15 cellular contexts compared by ENCODE assay signal in genomic region chr2:149572102-149572953, GRCh38. TPM values are rescaled to one million over a fixed set of nuclear protein-coding genes. Genes with fewer than 3 reads are reported as not detected.
DNase-seq lines count a peak whose midpoint lies in the region; ATAC-seq and TF ChIP-seq lines count a peak whose summit lies in the region.
"Had no signal": no experiment of that assay in that cellular context is flagged by ENCODE, and none has a peak within 500 bp of the region (broad histone marks: within the 10 kb centered on the region; RNA-seq: fewer than 3 reads in every experiment).

No MANE protein-coding gene starts in this region.

- peaks cover 6% of the 10 kb centered on the region for H3K4me1 ChIP-seq in CD4-positive, alpha-beta memory T cell (ENCODE audit: insufficient read depth, low read length)
- peaks cover 8% of the 10 kb centered on the region for H3K4me1 ChIP-seq in prostate gland (replicated peaks)
- H3K4me1 ChIP-seq: BLaER1 treated with 17β-estradiol and CSF1 and Interleukin-3, amounts not matched to agents 10 nM and 100 nM had no signal

- no peak for TF ChIP-seq POLR2A in prostate gland (IDR thresholded peaks at IDR 0.05)

- DNase-seq in CD4-positive, alpha-beta memory T cell, result no peak
- DNase-seq in WTC11 (ENCODE audit: low spot score) (no peak), left ventricle myocardium superior (no peak), prostate gland (ENCODE audit: low spot score) (peak; percentile 50), 8988T (no peak)
- DNase-seq: activated CD4-positive, alpha-beta T cell treated with anti-CD3 and anti-CD28 coated beads for 4 hours; anterior cingulate cortex; DMS79 treated with DMSO at 0.1 percent for 48 hours; dorsolateral prefrontal cortex; Karpas-422; NCI-H524 treated with DMSO at 0.1 percent for 48 hours had no signal

- CTCF ChIA-PET in CD4-positive, alpha-beta memory T cell (lab: Charles Lee; ENCODE audit: partially characterized antibody), result interaction anchor here (0.6 to 2.2 kb wide), 5 partner anchors 8 to 1909 kb away, joined by 3 to 9 read pairs (median 4); no protein-coding TSS in a partner anchor
- CTCF ChIA-PET in WTC11 (lab: Charles Lee), result interaction anchor here (0.6 kb wide), 2 partner anchors 257 to 440 kb away, joined by 4 read pairs; no protein-coding TSS in a partner anchor

- H3K27me3 Mint-ChIP-seq in CD4-positive, alpha-beta memory T cell, result no peaks in the 10 kb centered on the region
- no peaks in the 10 kb centered on the region for H3K27me3 Mint-ChIP-seq in WTC11 (ENCODE audit: low read depth)

- intact Hi-C loops in CD4-positive, alpha-beta memory T cell (cut with micrococcal nuclease), result no loop called here
- intact Hi-C loops in left ventricle myocardium superior (cut with micrococcal nuclease), result no loop called here
- intact Hi-C loops in prostate gland (cut with DNase I), result loop anchor here (10.0 kb wide), 1 partner anchor 248 kb away; no protein-coding TSS in a partner anchor

- H3K27ac ChIP-seq in CD4-positive, alpha-beta memory T cell (ENCODE audit: low read depth, low read length), result no peak overlapping the region
- H3K27ac ChIP-seq in prostate gland, result peak overlapping the region; percentile 70 to 81
- H3K27ac ChIP-seq: BLaER1 treated with 17β-estradiol and CSF1 and Interleukin-3, amounts not matched to agents 10 nM and 100 nM; dorsolateral prefrontal cortex had no signal

- peaks cover 69% of the 10 kb centered on the region for H3K36me3 ChIP-seq in CD4-positive, alpha-beta memory T cell (ENCODE audit: insufficient read depth, low read length)
- H3K36me3 ChIP-seq in prostate gland, result no peaks in the 10 kb centered on the region

- no peak for TF ChIP-seq CTCF in WTC11 (IDR thresholded peaks at IDR 0.05)
- no peak for TF ChIP-seq CTCF in prostate gland (IDR thresholded peaks at IDR 0.05)

- H3K4me1 Mint-ChIP-seq in CD4-positive, alpha-beta memory T cell, result peaks cover 6 to 20% (median 9%) of the 10 kb centered on the region in 4 donors
- no peaks in the 10 kb centered on the region for H3K4me1 Mint-ChIP-seq in WTC11

- H3K9me3 Mint-ChIP-seq in CD4-positive, alpha-beta memory T cell, result no peaks in the 10 kb centered on the region
- no peaks in the 10 kb centered on the region for H3K9me3 Mint-ChIP-seq in WTC11

- POLR2A ChIA-PET in CD4-positive, alpha-beta memory T cell (lab: Charles Lee; ENCODE audit: partially characterized antibody), result interaction anchor here (1.3 to 1.7 kb wide), 2 partner anchors 14 to 15 kb away, joined by 5 to 6 read pairs; partner anchors contain the start of gene MMADHC
- POLR2A ChIA-PET in WTC11 (lab: Charles Lee), result no interaction called here

- no peaks in the 10 kb centered on the region for H3K27me3 ChIP-seq in CD4-positive, alpha-beta memory T cell (ENCODE audit: insufficient read depth, low read length)
- H3K27me3 ChIP-seq in prostate gland (replicated peaks; ENCODE audit: insufficient read depth), result no peaks in the 10 kb centered on the region
- H3K27me3 ChIP-seq: BLaER1 treated with 17β-estradiol and CSF1 and Interleukin-3, amounts not matched to agents 10 nM and 100 nM; dorsolateral prefrontal cortex had no signal

- no peak for ATAC-seq in WTC11
- ATAC-seq in left ventricle myocardium superior, result peak; percentile 68
- no peak for ATAC-seq in GM21717 (IDR thresholded peaks at IDR 0.05; ENCODE audit: unreplicated experiment)
- ATAC-seq in GM21528 (IDR thresholded peaks at IDR 0.05; ENCODE audit: low FRiP score, unreplicated experiment), result no peak
- ATAC-seq in HG03439 (IDR thresholded peaks at IDR 0.05; ENCODE audit: unreplicated experiment), result no peak

- no peak overlapping the region for H3K4me3 ChIP-seq in CD4-positive, alpha-beta memory T cell (ENCODE audit: low read length in 2 of 2)
- H3K4me3 ChIP-seq in prostate gland, result no peak overlapping the region
- H3K4me3 ChIP-seq: BLaER1 treated with 17β-estradiol and CSF1 and Interleukin-3, amounts not matched to agents 10 nM and 100 nM; dorsolateral prefrontal cortex had no signal

- no peak overlapping the region for H3K4me3 Mint-ChIP-seq in CD4-positive, alpha-beta memory T cell
- H3K4me3 Mint-ChIP-seq in WTC11, result no peak overlapping the region

- H3K9me3 ChIP-seq in CD4-positive, alpha-beta memory T cell (ENCODE audit: control insufficient read depth in 1 of 2, low read length in 2 of 2), result no peaks in the 10 kb centered on the region
- no peaks in the 10 kb centered on the region for H3K9me3 ChIP-seq in prostate gland
- H3K9me3 ChIP-seq: BLaER1 treated with 17β-estradiol and CSF1 and Interleukin-3, amounts not matched to agents 10 nM and 100 nM had no signal

- peaks cover 39 to 57% of the 10 kb centered on the region in 2 donors for H3K36me3 Mint-ChIP-seq in CD4-positive, alpha-beta memory T cell
- peaks cover 52% of the 10 kb centered on the region for H3K36me3 Mint-ChIP-seq in WTC11

- H3K27ac Mint-ChIP-seq in CD4-positive, alpha-beta memory T cell, result peak overlapping the region in 4 of 7 donors; percentile 25 to 70 (median 40)
- H3K27ac Mint-ChIP-seq in WTC11, result 0 out of 2 replicates have a peak overlapping the region, but pooled peaks have one; percentile 6

- 25% methylated on average over 6 of the region's 6 CpGs for WGBS in prostate gland

TF ChIP-seq in WTC11, 78 proteins besides CTCF, POLR2A, EP300 and RAD21:
- TF ChIP-seq PREB (CRISPR knock-in tag; IDR thresholded peaks at IDR 0.05; ENCODE audit: borderline replicate concordance) (no peak), IRF2 (CRISPR knock-in tag; IDR thresholded peaks at IDR 0.05; ENCODE audit: borderline replicate concordance, low read depth) (no peak), ZMAT4 (CRISPR knock-in tag; IDR thresholded peaks at IDR 0.05) (no peak), E2F4 (CRISPR knock-in tag; IDR thresholded peaks at IDR 0.05; ENCODE audit: borderline replicate concordance, low read depth) (no peak), TEAD4 (CRISPR knock-in tag; IDR thresholded peaks at IDR 0.05) (no peak), ZNF232 (CRISPR knock-in tag; IDR thresholded peaks at IDR 0.05) (no peak), USF2 (CRISPR knock-in tag; IDR thresholded peaks at IDR 0.05) (no peak), NFYB (CRISPR knock-in tag; conservative IDR thresholded peaks at IDR 0.05; ENCODE audit: low read depth) (no peak), ZNF219 (CRISPR knock-in tag; IDR thresholded peaks at IDR 0.05; ENCODE audit: borderline replicate concordance) (no peak), GABPB1 (CRISPR knock-in tag; IDR thresholded peaks at IDR 0.05) (no peak), NR3C1 (CRISPR knock-in tag; conservative IDR thresholded peaks at IDR 0.05; ENCODE audit: low read depth) (no peak), FOXK1 (CRISPR knock-in tag; IDR thresholded peaks at IDR 0.05) (no peak), ZBTB21 (CRISPR knock-in tag; IDR thresholded peaks at IDR 0.05; ENCODE audit: borderline replicate concordance) (no peak), SMAD4 (CRISPR knock-in tag; IDR thresholded peaks at IDR 0.05) (no peak), NR1H2 (CRISPR knock-in tag; IDR thresholded peaks at IDR 0.05) (no peak)

RNA-seq across cellular contexts. Expression of gene MMADHC, which starts 15.2 kb away (rescaled TPM):
- 10 to 100 TPM; 66.4 to 69.4 TPM for total RNA-seq in CD4-positive, alpha-beta memory T cell
- 100 to 1,000 TPM; 113 to 163 TPM for polyA plus RNA-seq in CD4-positive, alpha-beta memory T cell
- 121 to 126 TPM (median 124 TPM) in 3 replicates for total RNA-seq in WTC11 (2021)
- 113 TPM for total RNA-seq in left ventricle myocardium superior
- 100 to 1,000 TPM in 1 of 2 donors, 10 to 100 TPM in 1; 63.7 to 121 TPM for total RNA-seq in prostate gland
